15 cellular contexts compared by ENCODE assay signal in the genomic region with DNA sequence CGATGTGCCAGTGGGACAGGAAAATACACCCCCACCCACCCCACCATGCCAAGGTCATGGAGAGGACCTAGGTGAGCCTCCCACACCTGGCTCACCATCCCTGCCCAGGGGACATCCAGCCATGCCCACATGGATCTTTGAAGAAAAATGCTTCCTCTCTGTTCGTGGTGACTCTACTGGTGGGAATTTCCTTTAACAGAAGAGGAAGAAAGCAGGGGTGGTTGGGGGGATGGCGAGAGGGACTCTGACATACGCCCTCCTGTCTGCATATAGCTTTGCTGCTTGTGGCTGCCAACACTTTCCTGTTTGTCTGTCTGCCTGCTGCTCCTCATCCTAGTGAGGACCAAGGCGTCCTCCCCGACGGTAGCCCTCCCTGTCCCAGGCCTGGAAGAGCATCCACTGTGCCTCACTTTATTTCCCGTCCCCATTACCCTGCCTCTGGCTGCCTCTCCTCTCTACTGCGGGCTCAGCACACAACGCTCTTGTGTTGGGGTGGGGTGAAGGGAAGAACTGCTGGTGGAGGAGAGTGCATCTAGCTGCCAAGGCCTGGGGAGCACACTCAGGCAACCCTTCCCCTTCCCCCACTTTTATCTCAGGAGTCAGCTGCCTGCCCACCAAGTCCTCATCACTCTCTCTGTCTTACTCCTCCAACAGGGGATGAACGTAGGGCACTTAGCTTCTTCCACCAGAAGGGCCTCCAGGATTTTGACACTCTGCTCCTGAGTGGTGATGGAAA. TPM values are rescaled to one million over a fixed set of nuclear protein-coding genes. Genes with fewer than 3 reads are reported as not detected.
DNase-seq lines count a peak whose midpoint lies in the region; ATAC-seq, FAIRE-seq and TF ChIP-seq lines count a peak whose summit lies in the region.
"Had no signal": no experiment of that assay in that cellular context is flagged by ENCODE, and none has a peak within 500 bp of the region (broad histone marks: within the 10 kb centered on the region; RNA-seq: fewer than 3 reads in every experiment).

No MANE protein-coding gene starts in this region.

- peak overlapping the region; percentile 53 for H3K9ac ChIP-seq in OCI-LY1 (ENCODE audit: low read length)
- no peak overlapping the region for H3K9ac ChIP-seq in astrocyte (ENCODE audit: low read length)

- no peaks in the 10 kb centered on the region for H3K9me2 ChIP-seq in OCI-LY1 (ENCODE audit: low read depth, low read length)

- TF ChIP-seq CTCF in OCI-LY1 (IDR thresholded peaks at IDR 0.05; ENCODE audit: low read length), result no peak
- no peak for TF ChIP-seq CTCF in astrocyte (IDR thresholded peaks at IDR 0.05; ENCODE audit: insufficient read depth, low read depth, low read length)
- TF ChIP-seq CTCF in GM13977 (IDR thresholded peaks at IDR 0.05; ENCODE audit: extremely low read depth, insufficient read depth, missing control alignments), result no peak

- DNase-seq in activated naive CD4-positive, alpha-beta T cell (lab: John Stamatoyannopoulos, UW), result no peak
- DNase-seq in astrocyte (ENCODE audit: low read depth) (no peak), GM13977 (ENCODE audit: low spot score) (no peak)
- no peak for DNase-seq in stimulated activated naive B cell treated with anti-CD40 and anti-IgM and Interleukin-4, amounts not matched to agents 10 μg/mL and 1 μg/mL and 100 μg/mL, for 72 hours
- DNase-seq: NCI-H146; NCI-H524 treated with DMSO at 0.1 percent for 48 hours; stimulated activated CD4-positive, alpha-beta T cell treated with anti-CD3 and anti-CD28 coated beads, Interleukin-2, amount 100 ng/mL, for 48 hours; stimulated activated naive CD4-positive, alpha-beta T cell had no signal

- no peaks in the 10 kb centered on the region for H3K36me3 Mint-ChIP-seq in activated naive CD4-positive, alpha-beta T cell treated with anti-CD3 and anti-CD28 coated beads, Interleukin-2, amount 50 U/mL, for 24 hours
- H3K36me3 Mint-ChIP-seq in astrocyte (ENCODE audit: low read depth, unreplicated experiment), result no peaks in the 10 kb centered on the region
- H3K36me3 Mint-ChIP-seq in stimulated activated naive B cell treated with anti-CD40 and anti-IgM and Interleukin-4, amounts not matched to agents 10 μg/mL and 1 μg/mL and 100 μg/mL, for 72 hours, result peaks cover 46 to 61% of the 10 kb centered on the region in 2 donors

- H3K79me2 ChIP-seq in OCI-LY1 (ENCODE audit: insufficient read depth, low read length) (no peaks in the 10 kb centered on the region), astrocyte (ENCODE audit: insufficient read depth, low read length) (no peaks in the 10 kb centered on the region)

- H4K20me1 ChIP-seq in OCI-LY1 (ENCODE audit: insufficient read depth, low read length) (no peaks in the 10 kb centered on the region), astrocyte (ENCODE audit: insufficient read depth, low read length) (no peaks in the 10 kb centered on the region)

- in situ Hi-C loops in GM13977 (cut with MboI; ENCODE audit: low pct_unique_long_range_greater_than_20kb, low sequenced_read_pairs, unreplicated experiment), result no loop called here

- peak overlapping the region; percentile 78 for H3K4me2 ChIP-seq in OCI-LY1 (ENCODE audit: low read length)
- no peak overlapping the region for H3K4me2 ChIP-seq in astrocyte (ENCODE audit: low read length)

- no peaks in the 10 kb centered on the region for H3K27me3 Mint-ChIP-seq in activated naive CD4-positive, alpha-beta T cell treated with anti-CD3 and anti-CD28 coated beads, Interleukin-2, amount 50 U/mL, for 24 hours
- peaks cover 24% of the 10 kb centered on the region for H3K27me3 Mint-ChIP-seq in astrocyte (ENCODE audit: low read depth, unreplicated experiment)
- no peaks in the 10 kb centered on the region for H3K27me3 Mint-ChIP-seq in stimulated activated naive B cell treated with anti-CD40 and anti-IgM and Interleukin-4, amounts not matched to agents 10 μg/mL and 1 μg/mL and 100 μg/mL, for 72 hours

- H3K36me3 ChIP-seq in OCI-LY1 (ENCODE audit: insufficient read depth, low read length) (peaks cover 16% of the 10 kb centered on the region; the same call in 1 of the 2 replicates), astrocyte (ENCODE audit: insufficient read depth, low read length) (no peaks in the 10 kb centered on the region)
- H3K36me3 ChIP-seq: breast epithelium had no signal

- H3K4me1 ChIP-seq in OCI-LY1 (ENCODE audit: insufficient read depth, low read length, severe bottlenecking) (peaks cover 98% of the 10 kb centered on the region), astrocyte (ENCODE audit: insufficient read depth, low read length) (peaks cover 11% of the 10 kb centered on the region)

- H3K9me3 ChIP-seq in OCI-LY1 (ENCODE audit: low read length) (no peaks in the 10 kb centered on the region), astrocyte (ENCODE audit: insufficient read depth, low read depth, low read length) (no peaks in the 10 kb centered on the region)
- H3K9me3 ChIP-seq: breast epithelium had no signal

- peak overlapping the region; percentile 48 for H3K27ac Mint-ChIP-seq in activated naive CD4-positive, alpha-beta T cell treated with anti-CD3 and anti-CD28 coated beads, Interleukin-2, amount 50 U/mL, for 24 hours
- H3K27ac Mint-ChIP-seq in astrocyte (ENCODE audit: unreplicated experiment), result no peak overlapping the region
- H3K27ac Mint-ChIP-seq in stimulated activated naive B cell treated with anti-CD40 and anti-IgM and Interleukin-4, amounts not matched to agents 10 μg/mL and 1 μg/mL and 100 μg/mL, for 72 hours, result peak overlapping the region; percentile 48

- H3K4me1 Mint-ChIP-seq in activated naive CD4-positive, alpha-beta T cell treated with anti-CD3 and anti-CD28 coated beads, Interleukin-2, amount 50 U/mL, for 24 hours, result peaks cover 28% of the 10 kb centered on the region
- H3K4me1 Mint-ChIP-seq in astrocyte (ENCODE audit: low read depth, unreplicated experiment), result peaks cover 5% of the 10 kb centered on the region
- H3K4me1 Mint-ChIP-seq in stimulated activated naive B cell treated with anti-CD40 and anti-IgM and Interleukin-4, amounts not matched to agents 10 μg/mL and 1 μg/mL and 100 μg/mL, for 72 hours, result peaks cover 82 to 100% of the 10 kb centered on the region in 2 donors

- H3K4me3 ChIP-seq in OCI-LY1 (ENCODE audit: low read depth, low read length, poor library complexity, severe bottlenecking) (peak overlapping the region; percentile 65), astrocyte (ENCODE audit: insufficient read depth, low read depth, low read length) (no peak overlapping the region)
- H3K4me3 ChIP-seq: breast epithelium had no signal

- no peak for FAIRE-seq in astrocyte (lab: Jason Lieb, UNC)
- FAIRE-seq: keratinocyte had no signal

- no peak overlapping the region for H2AFZ ChIP-seq in OCI-LY1 (ENCODE audit: low read length)
- peak overlapping the region; percentile 15 for H2AFZ ChIP-seq in astrocyte (ENCODE audit: low read depth, low read length)

- ATAC-seq in stimulated activated naive B cell treated with anti-CD40 and anti-IgM and Interleukin-4, amounts not matched to agents 10 μg/mL and 1 μg/mL and 100 μg/mL, for 72 hours (replicated peaks), result no peak
- ATAC-seq in HG02981 (IDR thresholded peaks at IDR 0.05; ENCODE audit: unreplicated experiment), result no peak
- ATAC-seq in HG03196 (IDR thresholded peaks at IDR 0.05; ENCODE audit: unreplicated experiment), result no peak

- H3K27ac ChIP-seq in OCI-LY1 (ENCODE audit: low read depth, low read length, poor library complexity, severe bottlenecking) (peak overlapping the region; percentile 93), astrocyte (ENCODE audit: low read depth, low read length) (no peak overlapping the region)
- H3K27ac ChIP-seq: breast epithelium, RWPE1 had no signal

- H3K9me3 Mint-ChIP-seq in activated naive CD4-positive, alpha-beta T cell treated with anti-CD3 and anti-CD28 coated beads, Interleukin-2, amount 50 U/mL, for 24 hours, result no peaks in the 10 kb centered on the region
- H3K9me3 Mint-ChIP-seq in astrocyte (ENCODE audit: unreplicated experiment), result no peaks in the 10 kb centered on the region
- no peaks in the 10 kb centered on the region for H3K9me3 Mint-ChIP-seq in stimulated activated naive B cell treated with anti-CD40 and anti-IgM and Interleukin-4, amounts not matched to agents 10 μg/mL and 1 μg/mL and 100 μg/mL, for 72 hours

- no peak overlapping the region for H3K4me3 Mint-ChIP-seq in activated naive CD4-positive, alpha-beta T cell treated with anti-CD3 and anti-CD28 coated beads, Interleukin-2, amount 50 U/mL, for 24 hours
- no peak overlapping the region for H3K4me3 Mint-ChIP-seq in astrocyte (ENCODE audit: unreplicated experiment)
- H3K4me3 Mint-ChIP-seq in stimulated activated naive B cell treated with anti-CD40 and anti-IgM and Interleukin-4, amounts not matched to agents 10 μg/mL and 1 μg/mL and 100 μg/mL, for 72 hours, result peak overlapping the region; percentile 96 to 100

- H3F3A ChIP-seq in OCI-LY1 (ENCODE audit: insufficient read depth, low read length), result no peaks in the 10 kb centered on the region

- no peaks in the 10 kb centered on the region for H3K27me3 ChIP-seq in OCI-LY1 (ENCODE audit: insufficient read depth, low read length)
- H3K27me3 ChIP-seq in astrocyte (ENCODE audit: insufficient read depth, low read length), result peaks cover 3% of the 10 kb centered on the region
- H3K27me3 ChIP-seq: breast epithelium had no signal

RNA-seq across cellular contexts. Expression of gene SEMA4A, which starts 2.5 kb away (rescaled TPM):
- 0.66 and 1.1 TPM in 2 replicates for total RNA-seq in astrocyte

RNA-seq across cellular contexts. Expression of gene SLC25A44, which starts 38.0 kb away (rescaled TPM):
- total RNA-seq in astrocyte, result 21.3 and 21.7 TPM in 2 replicates

RNA-seq across cellular contexts. Expression of gene LMNA, which starts 41.4 kb away (rescaled TPM):
- 429 and 464 TPM in 2 replicates for total RNA-seq in astrocyte

RNA-seq across cellular contexts. Expression of gene PMF1, which starts 56.9 kb away (rescaled TPM):
- 28.9 and 29.9 TPM in 2 replicates for total RNA-seq in astrocyte

Comparison
In these comparisons a context has a peak if more than half of its experiments do, and no peak if none do; other contexts are left out.
1. H3K4me3 Mint-ChIP-seq: peak in stimulated activated naive B cell treated with anti-CD40 and anti-IgM and Interleukin-4, amounts not matched to agents 10 μg/mL and 1 μg/mL and 100 μg/mL, for 72 hours (2 of 2); none in activated naive CD4-positive, alpha-beta T cell treated with anti-CD3 and anti-CD28 coated beads, Interleukin-2, amount 50 U/mL, for 24 hours (single experiment) and astrocyte (single experiment).